Comparison of ENCODE assay signal across 8 cellular contexts in genomic region chr6:113632220-113632864, GRCh38.
DNase-seq lines count a peak whose midpoint lies in the region; ATAC-seq and TF ChIP-seq lines count a peak whose summit lies in the region.

No MANE protein-coding gene starts in this region.

- TF ChIP-seq CTCF in heart right ventricle (IDR thresholded peaks at IDR 0.05) = no peak

- ATAC-seq in GM21515 (IDR thresholded peaks at IDR 0.05; ENCODE audit: unreplicated experiment) = peak; percentile 37
- ATAC-seq in heart right ventricle = peak in 7 of 8 donors; percentile 44 to 79 (median 64)

- intact Hi-C loops in heart right ventricle (cut with DNase I) = loop anchor here in 2 of 10 donors (10.0 kb wide), 1 partner anchor 222 kb away; the partner anchor contains the start of gene MARCKS (in 2 of the 2)

- peak overlapping the region in 5 of 10 donors; percentile 9 to 30 (median 17) for H3K4me3 ChIP-seq in heart right ventricle
- peak overlapping the region in 1 of 7 experiments; percentile 28 for H3K4me3 ChIP-seq in skin epidermis

- H3K4me1 ChIP-seq in heart right ventricle = peaks cover 0 to 74% (median 40%) of the 10 kb centered on the region in 9 donors

- no peaks in the 10 kb centered on the region for H3K27me3 ChIP-seq in heart right ventricle

- 37 to 58% methylated on average over 8 of the region's 8 CpGs for WGBS in heart right ventricle, 2 donors

- H3K27ac ChIP-seq in heart right ventricle (peak overlapping the region in 9 of 10 donors; percentile 7 to 85 (median 54)), skin epidermis (peak overlapping the region in 20 of 21 experiments; percentile 56 to 89 (median 83))

- DNase-seq in EH (ENCODE audit: low read depth) (peak; percentile 95), HS-27A (ENCODE audit: low read depth) (peak; percentile 77), heart right ventricle (peak in 1 of 2 donors; percentile 40), NCI-H446 treated with DMSO at 0.1 percent for 48 hours (lab: John Stamatoyannopoulos, UW) (no peak), cerebellar cortex (ENCODE audit: low spot score) (no peak)
- peak; percentile 14 for DNase-seq in activated CD8-positive, alpha-beta memory T cell treated with anti-CD3 and anti-CD28 coated beads, Interleukin-2, amount 50 U/mL, for 4 hours

- no peaks in the 10 kb centered on the region for H3K36me3 ChIP-seq in heart right ventricle

- H3K9me3 ChIP-seq in heart right ventricle = no peaks in the 10 kb centered on the region

Comparison
In these comparisons a context has a peak if more than half of its experiments do, and no peak if none do; other contexts are left out.
1. DNase-seq: peak in EH (single experiment), HS-27A (single experiment) and activated CD8-positive, alpha-beta memory T cell treated with anti-CD3 and anti-CD28 coated beads, Interleukin-2, amount 50 U/mL, for 4 hours (single experiment); none in NCI-H446 treated with DMSO at 0.1 percent for 48 hours (single experiment) and cerebellar cortex (single experiment).